17 cellular contexts compared by ENCODE assay signal in the genomic region with DNA sequence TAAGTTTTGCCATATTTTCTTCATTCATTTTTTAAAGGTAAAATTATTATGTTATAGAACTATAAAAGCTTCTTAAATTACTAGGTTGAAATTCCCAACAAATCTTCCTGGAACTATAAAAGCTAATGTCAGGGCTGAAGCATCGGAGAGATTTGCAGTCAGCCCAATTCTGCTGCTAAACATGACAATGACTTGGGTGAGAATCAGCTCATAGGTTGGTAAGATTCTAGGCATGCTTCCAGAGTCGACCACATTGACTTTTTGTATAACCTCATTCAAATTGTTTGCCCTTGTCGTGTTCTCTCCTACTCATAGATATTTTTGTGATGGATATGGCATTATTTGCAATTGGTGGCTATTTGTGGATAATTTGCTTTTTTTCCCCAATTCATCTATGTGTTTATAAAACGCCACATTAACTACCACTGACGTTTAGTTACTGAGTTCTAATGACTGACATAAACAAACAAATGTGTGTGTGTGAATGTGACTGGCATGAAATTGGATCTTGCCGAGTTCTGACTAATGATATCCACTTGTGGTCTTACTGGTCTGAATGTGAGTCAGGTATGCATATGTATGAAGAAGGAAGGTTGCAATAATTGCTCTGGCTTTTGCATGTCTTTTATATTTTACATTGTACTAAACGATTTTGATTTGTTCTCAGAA.
DNase-seq lines count a peak whose midpoint lies in the region; ATAC-seq and TF ChIP-seq lines count a peak whose summit lies in the region.
"Had no signal": no experiment of that assay in that cellular context is flagged by ENCODE, and none has a peak within 500 bp of the region (broad histone marks: within the 10 kb centered on the region; RNA-seq: fewer than 3 reads in every experiment).

No MANE protein-coding gene starts in this region.

- H3K27me3 Mint-ChIP-seq in glutamatergic neuron (ENCODE audit: unreplicated experiment), result peaks cover 5% of the 10 kb centered on the region
- H3K27me3 Mint-ChIP-seq: memory B cell had no signal

- no peaks in the 10 kb centered on the region for H3K36me3 ChIP-seq in RWPE2 (ENCODE audit: low read depth)
- H3K36me3 ChIP-seq: HAP-1, prostate gland had no signal

- peaks cover 17% of the 10 kb centered on the region for H3K9me3 Mint-ChIP-seq in glutamatergic neuron (ENCODE audit: unreplicated experiment)
- H3K9me3 Mint-ChIP-seq: activated T-cell treated with anti-CD3 and anti-CD28 coated beads, Interleukin-2, amount 50 U/mL, for 72 hours; memory B cell had no signal

- peak overlapping the region; percentile 70 for H3K27ac Mint-ChIP-seq in glutamatergic neuron (ENCODE audit: unreplicated experiment)
- H3K27ac Mint-ChIP-seq: activated T-cell treated with anti-CD3 and anti-CD28 coated beads, Interleukin-2, amount 50 U/mL, for 72 hours; memory B cell had no signal

- H3K4me3 ChIP-seq in RWPE2 (ENCODE audit: severe bottlenecking), result no peak overlapping the region
- H3K4me3 ChIP-seq: HAP-1, prostate gland had no signal

- H3K4me1 Mint-ChIP-seq in glutamatergic neuron (ENCODE audit: low read depth, unreplicated experiment), result peaks cover 71% of the 10 kb centered on the region
- H3K4me1 Mint-ChIP-seq: memory B cell had no signal

- TF ChIP-seq CTCF in RWPE2 (IDR thresholded peaks at IDR 0.05; ENCODE audit: poor library complexity, severe bottlenecking) (no peak), glutamatergic neuron (IDR thresholded peaks at IDR 0.05; ENCODE audit: partially characterized antibody, unreplicated experiment) (no peak)

- no peaks in the 10 kb centered on the region for H3K27me3 ChIP-seq in RWPE2 (ENCODE audit: insufficient read depth, poor library complexity, severe bottlenecking)

- DNase-seq in DMS53 treated with DMSO at 0.1 percent for 48 hours (lab: John Stamatoyannopoulos, UW; ENCODE audit: unreplicated experiment), result peak; percentile 77
- DNase-seq in LHCN-M2 (ENCODE audit: low read depth), result peak; percentile 91
- DNase-seq in RWPE2 (ENCODE audit: low spot score), result no peak
- DNase-seq in glutamatergic neuron, result no peak
- no peak for DNase-seq in HuH-7 (ENCODE audit: low spot score)
- DNase-seq in hypothalamus (lab: John Stamatoyannopoulos, UW), result no peak
- DNase-seq in D341Med (ENCODE audit: low spot score), result no peak
- DNase-seq: activated T-cell treated with anti-CD3 and anti-CD28 coated beads, Interleukin-2, amount 50 U/mL, for 72 hours; aorta; C1 segment of cervical spinal cord; SK-N-SH; stimulated activated CD4-positive, alpha-beta T cell treated with anti-CD3 and anti-CD28 coated beads, Interleukin-4, amount 100 ng/mL, for 1 hour; stimulated activated naive CD4-positive, alpha-beta T cell treated with Interleukin-2 at 50 U/mL for 16 hours had no signal

- H3K4me1 ChIP-seq in RWPE2 (ENCODE audit: insufficient read depth, poor library complexity, severe bottlenecking), result peaks cover 6% of the 10 kb centered on the region
- H3K4me1 ChIP-seq: prostate gland had no signal

- no peak overlapping the region for H3K27ac ChIP-seq in RWPE2 (ENCODE audit: poor library complexity, severe bottlenecking)
- H3K27ac ChIP-seq: prostate gland had no signal

- H3K9me3 ChIP-seq in RWPE2 (ENCODE audit: severe bottlenecking), result no peaks in the 10 kb centered on the region
- H3K9me3 ChIP-seq: HAP-1, prostate gland, SK-N-SH had no signal

- H3K4me3 Mint-ChIP-seq in glutamatergic neuron (ENCODE audit: unreplicated experiment), result no peak overlapping the region
- H3K4me3 Mint-ChIP-seq: activated T-cell treated with anti-CD3 and anti-CD28 coated beads, Interleukin-2, amount 50 U/mL, for 72 hours; memory B cell had no signal

- no peaks in the 10 kb centered on the region for H3K36me3 Mint-ChIP-seq in glutamatergic neuron (ENCODE audit: unreplicated experiment)
- H3K36me3 Mint-ChIP-seq: memory B cell had no signal

- ATAC-seq in RWPE2 (ENCODE audit: low read depth), result peak; percentile 94
- no peak for ATAC-seq in GM19397 (IDR thresholded peaks at IDR 0.05; ENCODE audit: unreplicated experiment)
- ATAC-seq: activated T-cell treated with anti-CD3 and anti-CD28 coated beads, Interleukin-2, amount 50 U/mL, for 72 hours had no signal

Comparison
In these comparisons a context has a peak if more than half of its experiments do, and no peak if none do; other contexts are left out.
1. DNase-seq: peak in DMS53 treated with DMSO at 0.1 percent for 48 hours (single experiment) and LHCN-M2 (single experiment); none in RWPE2 (single experiment), glutamatergic neuron (single experiment), HuH-7 (single experiment), hypothalamus (0 of 51) and D341Med (single experiment).